25 cellular contexts compared by ENCODE assay signal in genomic region chrX:3669841-3670240, GRCh38. TPM values are rescaled to one million over a fixed set of nuclear protein-coding genes. Genes with fewer than 3 reads are reported as not detected.
DNase-seq lines count a peak whose midpoint lies in the region; ATAC-seq, FAIRE-seq and TF ChIP-seq lines count a peak whose summit lies in the region.
"Had no signal": no experiment of that assay in that cellular context is flagged by ENCODE, and none has a peak within 500 bp of the region (broad histone marks: within the 10 kb centered on the region; RNA-seq: fewer than 3 reads in every experiment).

No MANE protein-coding gene starts in this region.

- H3K9me3 ChIP-seq in kidney (ENCODE audit: control insufficient read depth in 1 of 2, low read length in 2 of 2) (no peaks in the 10 kb centered on the region), mucosa of descending colon (no peaks in the 10 kb centered on the region)
- H3K9me3 ChIP-seq: BLaER1 had no signal

- peaks cover 36% of the 10 kb centered on the region for H3K36me3 Mint-ChIP-seq in central memory CD8-positive, alpha-beta T cell (ENCODE audit: insufficient read depth)

- ATAC-seq in left cardiac atrium, result no peak
- no peak for ATAC-seq in central memory CD8-positive, alpha-beta T cell (replicated peaks; ENCODE audit: extremely low read depth, poor library complexity, severe bottlenecking)
- peak; percentile 91 for ATAC-seq in mucosa of descending colon
- ATAC-seq in HG03432 (IDR thresholded peaks at IDR 0.05; ENCODE audit: unreplicated experiment), result no peak
- ATAC-seq in HG02623 (IDR thresholded peaks at IDR 0.05; ENCODE audit: unreplicated experiment), result no peak
- ATAC-seq: CD8-positive, alpha-beta T cell; GM12878; GM23338; HCT116 had no signal

- TF ChIP-seq CTCF in kidney (IDR thresholded peaks at IDR 0.05; ENCODE audit: borderline replicate concordance, extremely low read depth, insufficient read depth), result no peak
- TF ChIP-seq CTCF in mucosa of descending colon (IDR thresholded peaks at IDR 0.05), result no peak

- H3K9ac ChIP-seq in kidney (ENCODE audit: low read length in 2 of 2), result no peak overlapping the region
- H3K9ac ChIP-seq: BLaER1 had no signal

- intact Hi-C loops in cardiac septum (cut with DNase I) (no loop called here), left cardiac atrium (cut with DNase I) (no loop called here), kidney (cut with DNase I) (no loop called here), mucosa of descending colon (cut with DNase I, micrococcal nuclease) (no loop called here)

- H3K27me3 Mint-ChIP-seq in central memory CD8-positive, alpha-beta T cell, result no peaks in the 10 kb centered on the region
- H3K27me3 Mint-ChIP-seq: B cell; CD4-positive, CD25-positive, alpha-beta regulatory T cell had no signal

- H3K4me1 Mint-ChIP-seq in central memory CD8-positive, alpha-beta T cell, result peaks cover 22% of the 10 kb centered on the region
- H3K4me1 Mint-ChIP-seq: GM23338, H9 had no signal

- DNase-seq in cardiac septum (ENCODE audit: low spot score), result peak; percentile 41
- DNase-seq in left cardiac atrium, result no peak
- no peak for DNase-seq in central memory CD8-positive, alpha-beta T cell (ENCODE audit: low spot score in 2 of 2)
- peak; percentile 22 for DNase-seq in kidney
- peak; percentile 56 to 60 (median 59) for DNase-seq in mucosa of descending colon
- DNase-seq in COR-L47 (lab: John Stamatoyannopoulos, UW), result no peak
- DNase-seq: CD4-positive, CD25-positive, alpha-beta regulatory T cell; CD8-positive, alpha-beta T cell; DMS 273 treated with DMSO at 0.1 percent for 48 hours; DMS79; EL; GDM1; H9; HFFc6 had no signal

- no peak overlapping the region for H3K27ac ChIP-seq in kidney (ENCODE audit: low read depth in 2 of 2, low read length in 2 of 2)
- H3K27ac ChIP-seq: 22Rv1, BLaER1, C4-2B had no signal

- peak overlapping the region; percentile 62 for H3K27ac Mint-ChIP-seq in central memory CD8-positive, alpha-beta T cell (ENCODE audit: low read depth)
- H3K27ac Mint-ChIP-seq: B cell; CD4-positive, CD25-positive, alpha-beta regulatory T cell; CD8-positive, alpha-beta T cell; GM23338; H9; HFFc6 had no signal

- no peaks in the 10 kb centered on the region for H3K4me1 ChIP-seq in kidney (ENCODE audit: control insufficient read depth in 1 of 2, insufficient read depth in 1 of 2, low read depth in 1 of 2, low read length in 2 of 2)
- H3K4me1 ChIP-seq in mucosa of descending colon (ENCODE audit: low read depth), result no peaks in the 10 kb centered on the region

- H3K4me3 ChIP-seq in kidney (ENCODE audit: low read length in 2 of 2) (no peak overlapping the region), mucosa of descending colon (no peak overlapping the region)
- H3K4me3 ChIP-seq: BLaER1, GM12878, GM23338 had no signal

- H3K4me3 Mint-ChIP-seq in central memory CD8-positive, alpha-beta T cell, result no peak overlapping the region
- H3K4me3 Mint-ChIP-seq: B cell; CD4-positive, CD25-positive, alpha-beta regulatory T cell; CD8-positive, alpha-beta T cell; GM23338; H9; HFFc6 had no signal

- H3K36me3 ChIP-seq in kidney (ENCODE audit: control insufficient read depth in 1 of 2, insufficient read depth in 2 of 2, low read length in 2 of 2) (peaks cover 0 to 2% of the 10 kb centered on the region in 2 donors), mucosa of descending colon (ENCODE audit: low read depth) (no peaks in the 10 kb centered on the region)

- no peaks in the 10 kb centered on the region for H3K9me3 Mint-ChIP-seq in central memory CD8-positive, alpha-beta T cell
- H3K9me3 Mint-ChIP-seq: CD4-positive, CD25-positive, alpha-beta regulatory T cell; CD8-positive, alpha-beta T cell; GM23338; HFFc6 had no signal

- no peak for FAIRE-seq in kidney (lab: Jason Lieb, UNC)
- FAIRE-seq: A204.1, D721Med, GM12878 had no signal

RNA-seq across cellular contexts. Expression of gene PRKX, which starts 43.6 kb away (rescaled TPM):
- 3.8 TPM for total RNA-seq in cardiac septum
- total RNA-seq in left cardiac atrium, result 1 to 10 TPM; 6.2 to 8.9 TPM
- total RNA-seq in kidney, result 116 TPM
- 7.7 TPM for polyA plus RNA-seq in kidney (ENCODE audit: insufficient read depth, low read depth, low replicate concordance)
- 10 to 100 TPM; 10.5 to 22.4 (median 21.5) TPM for total RNA-seq in mucosa of descending colon

Comparison
In these comparisons a context has a peak if more than half of its experiments do, and no peak if none do; other contexts are left out.
1. DNase-seq: peak in cardiac septum (single experiment), kidney (single experiment) and mucosa of descending colon (3 of 3); none in left cardiac atrium (single experiment), central memory CD8-positive, alpha-beta T cell (0 of 2) and COR-L47 (single experiment).